In genomic region chr10:68955786-68956532, GRCh38 we compare ENCODE assay signal across 8 cellular contexts.
DNase-seq lines count a peak whose midpoint lies in the region; ATAC-seq and TF ChIP-seq lines count a peak whose summit lies in the region.

Gene DDX21 (plus strand): TSS chr10:68956170. CDS start chr10:68956226, 56 bp downstream.

- H3K4me3 ChIP-seq in AG10803 (ENCODE audit: low read length) = peak within 1 kb of the TSS; percentile 98

- ATAC-seq in GM19023 (IDR thresholded peaks at IDR 0.05; ENCODE audit: unreplicated experiment) (peak; percentile 88), HG03280 (IDR thresholded peaks at IDR 0.05; ENCODE audit: unreplicated experiment) (peak; percentile 87)

- peak; percentile 72 for TF ChIP-seq CTCF in AG10803 (conservative IDR thresholded peaks at IDR 0.05; ENCODE audit: low read length)

- DNase-seq in AG10803 (ENCODE audit: low read depth) (peak; percentile 89), NCI-H345 (lab: John Stamatoyannopoulos, UW) (peak; percentile 82), islet precursor cell (peak; percentile 95)
- DNase-seq in activated CD4-positive, CD25-positive, alpha-beta regulatory T cell (lab: John Stamatoyannopoulos, UW) = peak; percentile 66 to 77 (median 74)
- peak; percentile 90 for DNase-seq in central memory CD4-positive, alpha-beta T cell
- peak; percentile 79 to 86 (median 84) for DNase-seq in stimulated activated CD4-positive, alpha-beta T cell treated with anti-CD3 and anti-CD28 coated beads, Interleukin-12 subunit alpha, Interleukin-12 subunit beta, amount 100 ng/mL, for 48 hours (ENCODE audit: low read depth in 2 of 3, low spot score in 1 of 3)

Comparison
In these comparisons a context has a peak if more than half of its experiments do, and no peak if none do; other contexts are left out.
1. Peak in every context shown above with its lines: DNase-seq, ATAC-seq and H3K4me3 ChIP-seq.